ENCODE assay signal across 8 cellular contexts in the genomic region with DNA sequence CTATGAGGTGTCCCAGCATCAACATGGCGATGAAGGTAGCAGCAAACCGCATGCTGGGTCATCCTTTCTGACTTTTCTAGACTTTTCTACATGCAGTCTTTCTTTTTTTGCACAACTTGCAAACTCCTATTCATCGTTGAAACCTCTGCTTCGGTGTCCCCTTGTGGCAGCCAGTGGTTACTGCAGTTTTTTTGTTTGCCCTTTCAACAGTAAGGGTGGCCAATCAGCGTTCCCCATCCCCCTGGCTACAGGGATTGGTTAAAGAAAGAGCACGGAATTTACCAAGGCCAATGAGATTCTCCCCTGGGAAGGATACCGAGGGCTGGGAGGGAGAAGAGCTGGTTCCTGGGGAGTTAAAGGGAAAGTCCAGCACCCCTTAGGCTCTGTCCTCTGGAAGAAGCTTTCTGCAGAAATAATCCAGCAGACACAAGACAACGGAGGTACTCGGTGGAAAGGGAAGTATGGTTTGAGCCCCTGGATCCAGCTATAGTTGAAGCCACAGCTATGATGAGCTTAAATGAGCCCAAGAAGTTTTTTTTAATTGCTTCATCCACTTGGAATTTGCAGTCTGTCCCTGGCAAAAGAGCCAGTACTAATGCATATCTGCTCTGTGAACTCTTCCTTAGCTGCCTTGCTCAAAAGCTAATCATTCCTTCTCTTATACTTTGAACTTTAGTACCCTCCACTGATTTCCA.
DNase-seq lines count a peak whose midpoint lies in the region; ATAC-seq and TF ChIP-seq lines count a peak whose summit lies in the region.

No MANE protein-coding gene starts in this region.

- H3K4me3 ChIP-seq in WI38 (ENCODE audit: low read depth, low read length): peak overlapping the region; percentile 41

- TF ChIP-seq CTCF in WI38 (IDR thresholded peaks at IDR 0.05; ENCODE audit: low read depth, low read length): peak; percentile 90

- ATAC-seq in GM18858 (IDR thresholded peaks at IDR 0.05; ENCODE audit: unreplicated experiment) (peak; percentile 66), HG03175 (IDR thresholded peaks at IDR 0.05; ENCODE audit: unreplicated experiment) (peak; percentile 94)
- ATAC-seq in central memory CD8-positive, alpha-beta T cell (replicated peaks; ENCODE audit: extremely low read depth, poor library complexity, severe bottlenecking): peak; percentile 96

- DNase-seq in ACHN (peak; percentile 97), NCI-H2227 (lab: John Stamatoyannopoulos, UW; ENCODE audit: unreplicated experiment) (peak; percentile 91), iris pigment epithelial cell (ENCODE audit: low read depth) (peak; percentile 98)
- DNase-seq in central memory CD8-positive, alpha-beta T cell (ENCODE audit: low spot score in 2 of 2): peak; percentile 69 to 83
- peak; percentile 66 for DNase-seq in stimulated activated CD4-positive, alpha-beta T cell treated with anti-CD3 and anti-CD28 coated beads, Interleukin-12 subunit alpha, Interleukin-12 subunit beta, amount 100 ng/mL, for 4 hours

- H3K27me3 Mint-ChIP-seq in central memory CD8-positive, alpha-beta T cell: no peaks in the 10 kb centered on the region

- H3K9me3 Mint-ChIP-seq in central memory CD8-positive, alpha-beta T cell: no peaks in the 10 kb centered on the region

- in situ Hi-C loops in ACHN (cut with HindIII; ENCODE audit: low pct_ligation_motif_present, low pct_unique_long_range_greater_than_20kb, low sequenced_read_pairs): no loop called here

- H3K27ac Mint-ChIP-seq in central memory CD8-positive, alpha-beta T cell (ENCODE audit: low read depth): no peak overlapping the region

- H3K4me1 Mint-ChIP-seq in central memory CD8-positive, alpha-beta T cell: peaks cover 15% of the 10 kb centered on the region

- peaks cover 2% of the 10 kb centered on the region for H3K36me3 Mint-ChIP-seq in central memory CD8-positive, alpha-beta T cell (ENCODE audit: insufficient read depth)

- H3K4me3 Mint-ChIP-seq in central memory CD8-positive, alpha-beta T cell: peak overlapping the region; percentile 61

Comparison
In these comparisons a context has a peak if more than half of its experiments do, and no peak if none do; other contexts are left out.
1. Peak in every context shown above with its lines: DNase-seq, ATAC-seq and H3K4me3 ChIP-seq.